Comparison of ENCODE assay signal across 8 cellular contexts in genomic region chr22:35627267-35628041, GRCh38. TPM values are rescaled to one million over a fixed set of nuclear protein-coding genes. Genes with fewer than 3 reads are reported as not detected.
DNase-seq lines count a peak whose midpoint lies in the region; ATAC-seq, FAIRE-seq and TF ChIP-seq lines count a peak whose summit lies in the region.

No MANE protein-coding gene starts in this region.

- H3K4me3 ChIP-seq in GM08714 (ENCODE audit: low read length): peak overlapping the region; percentile 37; the same call in 1 of the 2 replicates
- peak overlapping the region; percentile 38 to 77 (median 59) for H3K4me3 ChIP-seq in keratinocyte (ENCODE audit: control insufficient read depth in 2 of 3, extremely low read depth in 1 of 3, insufficient read depth in 2 of 3, low read depth in 1 of 3, low read length in 3 of 3)

- H3K4me1 ChIP-seq in keratinocyte (ENCODE audit: control insufficient read depth, extremely low read depth, insufficient read depth, low read length): peaks cover 28% of the 10 kb centered on the region

- DNase-seq in NCI-H146 treated with DMSO at 0.1 percent for 48 hours (lab: John Stamatoyannopoulos, UW; ENCODE audit: unreplicated experiment) (peak; percentile 59), chondrocyte (ENCODE audit: low spot score) (peak; percentile 77), keratinocyte (ENCODE audit: low read depth, low spot score) (peak; percentile 73)
- peak; percentile 9 to 38 (median 28) for DNase-seq in activated CD4-positive, CD25-positive, alpha-beta regulatory T cell (lab: John Stamatoyannopoulos, UW)
- peak; percentile 75 for DNase-seq in stimulated activated CD4-positive, alpha-beta T cell treated with anti-CD3 and anti-CD28 coated beads, Interleukin-15, amount 100 ng/mL, for 24 hours

- no peaks in the 10 kb centered on the region for H4K20me1 ChIP-seq in keratinocyte (ENCODE audit: control insufficient read depth, extremely low read depth, insufficient read depth, low read length)

- peak overlapping the region; percentile 86 for H3K9ac ChIP-seq in keratinocyte (ENCODE audit: control insufficient read depth, extremely low read depth, insufficient read depth, low read length)

- ATAC-seq in GM21390 (IDR thresholded peaks at IDR 0.05; ENCODE audit: unreplicated experiment) (no peak), GM19351 (IDR thresholded peaks at IDR 0.05; ENCODE audit: unreplicated experiment) (no peak)

- H3K9me1 ChIP-seq in keratinocyte (ENCODE audit: control insufficient read depth, extremely low read depth, insufficient read depth, low read length): no peaks in the 10 kb centered on the region

- H2AFZ ChIP-seq in keratinocyte (ENCODE audit: control insufficient read depth, low read length): peak overlapping the region; percentile 96

- no peaks in the 10 kb centered on the region for H3K36me3 Mint-ChIP-seq in chondrocyte (ENCODE audit: low read depth)

- no peaks in the 10 kb centered on the region for H3K9me3 ChIP-seq in keratinocyte (ENCODE audit: control insufficient read depth, low read depth, low read length)

- H3K4me2 ChIP-seq in keratinocyte (ENCODE audit: control insufficient read depth, extremely low read depth, insufficient read depth, low read depth, low read length): peak overlapping the region; percentile 94

- peak overlapping the region; percentile 96 for H3K27ac Mint-ChIP-seq in chondrocyte (ENCODE audit: unreplicated experiment)

- peak; percentile 81 for FAIRE-seq in keratinocyte (lab: Jason Lieb, UNC)

- dilution Hi-C loops in keratinocyte (cut with MboI; ENCODE audit: extremely low pct_ligation_motif_present, low sequenced_read_pairs): no loop called here

- peak overlapping the region; percentile 88 for H3K27ac ChIP-seq in keratinocyte (ENCODE audit: control insufficient read depth, insufficient read depth, low read length)

- H3K4me1 Mint-ChIP-seq in chondrocyte (ENCODE audit: low read depth): peaks cover 45% of the 10 kb centered on the region

- H3K4me3 Mint-ChIP-seq in chondrocyte (ENCODE audit: unreplicated experiment): peak overlapping the region; percentile 84

- no peaks in the 10 kb centered on the region for H3K79me2 ChIP-seq in keratinocyte (ENCODE audit: control insufficient read depth, insufficient read depth, low read length)

- H3K27me3 ChIP-seq in keratinocyte (ENCODE audit: control insufficient read depth, extremely low read depth, insufficient read depth, low read length): no peaks in the 10 kb centered on the region

- peak; percentile 83 for TF ChIP-seq CTCF in chondrocyte (IDR thresholded peaks at IDR 0.05)
- TF ChIP-seq CTCF in keratinocyte (optimal IDR thresholded peaks at IDR 0.05 in 1 of 3, IDR thresholded peaks at IDR 0.05 in 1 of 3, conservative IDR thresholded peaks at IDR 0.05 in 1 of 3; ENCODE audit: extremely low read depth in 1 of 3, insufficient read depth in 2 of 3, low read length in 3 of 3): peak; percentile 53 to 96 (median 53)

- no peaks in the 10 kb centered on the region for H3K27me3 Mint-ChIP-seq in chondrocyte (ENCODE audit: low read depth)

- no peaks in the 10 kb centered on the region for H3K36me3 ChIP-seq in keratinocyte (ENCODE audit: control insufficient read depth in 2 of 2, extremely low read depth in 1 of 2, insufficient read depth in 2 of 2, low read length in 2 of 2)

- no peaks in the 10 kb centered on the region for H3K9me3 Mint-ChIP-seq in chondrocyte (ENCODE audit: low read depth)

RNA-seq across cellular contexts. Expression of gene MB, which starts 10.3 kb away (rescaled TPM):
- total RNA-seq in chondrocyte: not detected in 3 replicates
- not detected in 3 replicates for polyA plus RNA-seq in keratinocyte
- polyA plus RNA-seq in keratinocyte (2011; ENCODE audit: low read depth): not detected
- polyA plus RNA-seq in keratinocyte (2011; cell fraction: cytosol; rRNA removed): not detected in 2 replicates
- polyA plus RNA-seq in keratinocyte (2011; cell fraction: nucleus; rRNA removed): not detected in 2 replicates
- not detected in 2 replicates for polyA plus RNA-seq in keratinocyte (2012; ENCODE audit: low replicate concordance)
- polyA minus RNA-seq in keratinocyte: not detected in 3 replicates
- polyA minus RNA-seq in keratinocyte (2011; cell fraction: cytosol; rRNA and poly(A)+ RNA removed): not detected
- polyA minus RNA-seq in keratinocyte (2011; cell fraction: nucleus; rRNA and poly(A)+ RNA removed): not detected in 2 replicates

RNA-seq across cellular contexts. Expression of gene APOL6, which starts 20.8 kb away (rescaled TPM):
- 2.1 to 4.6 TPM (median 4.6 TPM) in 3 replicates for total RNA-seq in chondrocyte
- polyA plus RNA-seq in keratinocyte: 2.6 to 4.3 TPM (median 4.2 TPM) in 3 replicates
- polyA plus RNA-seq in keratinocyte (2011; ENCODE audit: low read depth): 0.56 TPM
- 1.1 and 1.7 TPM in 2 replicates for polyA plus RNA-seq in keratinocyte (2011; cell fraction: cytosol; rRNA removed)
- polyA plus RNA-seq in keratinocyte (2011; cell fraction: nucleus; rRNA removed): 3.6 and 4.7 TPM in 2 replicates
- 1.4 and 5.2 TPM in 2 replicates for polyA plus RNA-seq in keratinocyte (2012; ENCODE audit: low replicate concordance)
- polyA minus RNA-seq in keratinocyte: 3.7 to 9.2 TPM (median 6.7 TPM) in 3 replicates
- 3.5 TPM for polyA minus RNA-seq in keratinocyte (2011; cell fraction: cytosol; rRNA and poly(A)+ RNA removed)
- 7.2 and 11.6 TPM in 2 replicates for polyA minus RNA-seq in keratinocyte (2011; cell fraction: nucleus; rRNA and poly(A)+ RNA removed)
